Comparison of ENCODE assay signal across 2 cellular contexts in genomic region chr10:69312537-69312936, GRCh38.
TF ChIP-seq lines count a peak whose summit lies in the region.

No MANE protein-coding gene starts in this region.

TF ChIP-seq in GM23338, 12 proteins besides CTCF, POLR2A, EP300 and RAD21 (continued from another document):
- no peak for TF ChIP-seq ZNF462 (CRISPR knock-in tag; IDR thresholded peaks at IDR 0.05)
- no peak for TF ChIP-seq NANOG (IDR thresholded peaks at IDR 0.05; ENCODE audit: borderline replicate concordance)
- no peak for TF ChIP-seq JUNB (IDR thresholded peaks at IDR 0.05; ENCODE audit: unreplicated experiment)
- TF ChIP-seq REST (IDR thresholded peaks at IDR 0.05; ENCODE audit: unreplicated experiment): no peak
- TF ChIP-seq EZH2phosphoT487 (IDR thresholded peaks at IDR 0.05; ENCODE audit: unreplicated experiment): no peak
- TF ChIP-seq POLR2AphosphoS5 (IDR thresholded peaks at IDR 0.05; ENCODE audit: low read depth): no peak
- no peak for TF ChIP-seq ZNF114 (CRISPR knock-in tag; IDR thresholded peaks at IDR 0.05)

TF ChIP-seq in WTC11, 78 proteins besides CTCF, POLR2A, EP300 and RAD21 (continued from another document):
- TF ChIP-seq ZNF281 (CRISPR knock-in tag; IDR thresholded peaks at IDR 0.05): no peak
- TF ChIP-seq, protein P1, sequence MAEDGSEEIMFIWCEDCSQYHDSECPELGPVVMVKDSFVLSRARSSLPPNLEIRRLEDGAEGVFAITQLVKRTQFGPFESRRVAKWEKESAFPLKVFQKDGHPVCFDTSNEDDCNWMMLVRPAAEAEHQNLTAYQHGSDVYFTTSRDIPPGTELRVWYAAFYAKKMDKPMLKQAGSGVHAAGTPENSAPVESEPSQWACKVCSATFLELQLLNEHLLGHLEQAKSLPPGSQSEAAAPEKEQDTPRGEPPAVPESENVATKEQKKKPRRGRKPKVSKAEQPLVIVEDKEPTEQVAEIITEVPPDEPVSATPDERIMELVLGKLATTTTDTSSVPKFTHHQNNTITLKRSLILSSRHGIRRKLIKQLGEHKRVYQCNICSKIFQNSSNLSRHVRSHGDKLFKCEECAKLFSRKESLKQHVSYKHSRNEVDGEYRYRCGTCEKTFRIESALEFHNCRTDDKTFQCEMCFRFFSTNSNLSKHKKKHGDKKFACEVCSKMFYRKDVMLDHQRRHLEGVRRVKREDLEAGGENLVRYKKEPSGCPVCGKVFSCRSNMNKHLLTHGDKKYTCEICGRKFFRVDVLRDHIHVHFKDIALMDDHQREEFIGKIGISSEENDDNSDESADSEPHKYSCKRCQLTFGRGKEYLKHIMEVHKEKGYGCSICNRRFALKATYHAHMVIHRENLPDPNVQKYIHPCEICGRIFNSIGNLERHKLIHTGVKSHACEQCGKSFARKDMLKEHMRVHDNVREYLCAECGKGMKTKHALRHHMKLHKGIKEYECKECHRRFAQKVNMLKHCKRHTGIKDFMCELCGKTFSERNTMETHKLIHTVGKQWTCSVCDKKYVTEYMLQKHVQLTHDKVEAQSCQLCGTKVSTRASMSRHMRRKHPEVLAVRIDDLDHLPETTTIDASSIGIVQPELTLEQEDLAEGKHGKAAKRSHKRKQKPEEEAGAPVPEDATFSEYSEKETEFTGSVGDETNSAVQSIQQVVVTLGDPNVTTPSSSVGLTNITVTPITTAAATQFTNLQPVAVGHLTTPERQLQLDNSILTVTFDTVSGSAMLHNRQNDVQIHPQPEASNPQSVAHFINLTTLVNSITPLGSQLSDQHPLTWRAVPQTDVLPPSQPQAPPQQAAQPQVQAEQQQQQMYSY (CRISPR knock-in tag; IDR thresholded peaks at IDR 0.05): no peak
- no peak for TF ChIP-seq IRF2 (CRISPR knock-in tag; IDR thresholded peaks at IDR 0.05; ENCODE audit: borderline replicate concordance, low read depth)
- TF ChIP-seq, protein P2, sequence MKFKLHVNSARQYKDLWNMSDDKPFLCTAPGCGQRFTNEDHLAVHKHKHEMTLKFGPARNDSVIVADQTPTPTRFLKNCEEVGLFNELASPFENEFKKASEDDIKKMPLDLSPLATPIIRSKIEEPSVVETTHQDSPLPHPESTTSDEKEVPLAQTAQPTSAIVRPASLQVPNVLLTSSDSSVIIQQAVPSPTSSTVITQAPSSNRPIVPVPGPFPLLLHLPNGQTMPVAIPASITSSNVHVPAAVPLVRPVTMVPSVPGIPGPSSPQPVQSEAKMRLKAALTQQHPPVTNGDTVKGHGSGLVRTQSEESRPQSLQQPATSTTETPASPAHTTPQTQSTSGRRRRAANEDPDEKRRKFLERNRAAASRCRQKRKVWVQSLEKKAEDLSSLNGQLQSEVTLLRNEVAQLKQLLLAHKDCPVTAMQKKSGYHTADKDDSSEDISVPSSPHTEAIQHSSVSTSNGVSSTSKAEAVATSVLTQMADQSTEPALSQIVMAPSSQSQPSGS (CRISPR knock-in tag; IDR thresholded peaks at IDR 0.05; ENCODE audit: borderline replicate concordance, low read depth): no peak
- TF ChIP-seq USF2 (CRISPR knock-in tag; IDR thresholded peaks at IDR 0.05): no peak
- no peak for TF ChIP-seq NFE2L1 (CRISPR knock-in tag; IDR thresholded peaks at IDR 0.05)
- TF ChIP-seq ZNF232 (CRISPR knock-in tag; IDR thresholded peaks at IDR 0.05): no peak
- no peak for TF ChIP-seq E2F4 (CRISPR knock-in tag; IDR thresholded peaks at IDR 0.05; ENCODE audit: borderline replicate concordance, low read depth)
- TF ChIP-seq ATF1 (CRISPR knock-in tag; IDR thresholded peaks at IDR 0.05): no peak
- TF ChIP-seq ZNF138 (CRISPR knock-in tag; conservative IDR thresholded peaks at IDR 0.05): no peak
- TF ChIP-seq MAX (CRISPR knock-in tag; IDR thresholded peaks at IDR 0.05): no peak
- TF ChIP-seq NFATC4 (CRISPR knock-in tag; IDR thresholded peaks at IDR 0.05): no peak
